19 cellular contexts compared by ENCODE assay signal in genomic region chr10:123514996-123515395, GRCh38.
DNase-seq lines count a peak whose midpoint lies in the region; ATAC-seq and TF ChIP-seq lines count a peak whose summit lies in the region.
"Had no signal": no experiment of that assay in that cellular context is flagged by ENCODE, and none has a peak within 500 bp of the region (broad histone marks: within the 10 kb centered on the region; RNA-seq: fewer than 3 reads in every experiment).

No MANE protein-coding gene starts in this region.

- no peak overlapping the region for H3K4me3 Mint-ChIP-seq in stimulated activated effector memory CD8-positive, alpha-beta T cell treated with anti-CD3 and anti-CD28 coated beads, Interleukin-12 subunit alpha, Interleukin-12 subunit beta, amount 100 ng/mL, for 72 hours
- H3K4me3 Mint-ChIP-seq: CD4-positive, alpha-beta memory T cell; CD4-positive, CD25-positive, alpha-beta regulatory T cell; CD8-positive, alpha-beta memory T cell had no signal

- H3K27ac ChIP-seq in left ventricle myocardium inferior (replicated peaks) (no peak overlapping the region), coronary artery (no peak overlapping the region)

- H3K27ac Mint-ChIP-seq in stimulated activated effector memory CD8-positive, alpha-beta T cell treated with anti-CD3 and anti-CD28 coated beads, Interleukin-12 subunit alpha, Interleukin-12 subunit beta, amount 100 ng/mL, for 72 hours: no peak overlapping the region
- H3K27ac Mint-ChIP-seq: CD4-positive, alpha-beta memory T cell; CD4-positive, CD25-positive, alpha-beta regulatory T cell; CD8-positive, alpha-beta memory T cell had no signal

- TF ChIP-seq CTCF in left ventricle myocardium inferior (IDR thresholded peaks at IDR 0.05; ENCODE audit: borderline replicate concordance) (no peak), coronary artery (IDR thresholded peaks at IDR 0.05) (no peak)

- intact Hi-C loops in cardiac septum (cut with DNase I) (no loop called here), left ventricle myocardium inferior (cut with micrococcal nuclease) (no loop called here)

- no peaks in the 10 kb centered on the region for H3K9me3 ChIP-seq in left ventricle myocardium inferior (replicated peaks)
- H3K9me3 ChIP-seq: BE2C, Caco-2 had no signal

- no peaks in the 10 kb centered on the region for H3K4me1 Mint-ChIP-seq in stimulated activated effector memory CD8-positive, alpha-beta T cell treated with anti-CD3 and anti-CD28 coated beads, Interleukin-12 subunit alpha, Interleukin-12 subunit beta, amount 100 ng/mL, for 72 hours
- H3K4me1 Mint-ChIP-seq: CD14-positive monocyte; CD4-positive, alpha-beta memory T cell; CD4-positive, CD25-positive, alpha-beta regulatory T cell; CD8-positive, alpha-beta memory T cell had no signal

- no peaks in the 10 kb centered on the region for H3K36me3 ChIP-seq in left ventricle myocardium inferior
- H3K36me3 ChIP-seq: BE2C, BLaER1 had no signal

- H3K4me1 ChIP-seq in left ventricle myocardium inferior: no peaks in the 10 kb centered on the region
- H3K4me1 ChIP-seq: BE2C, Caco-2 had no signal

- no peak for ATAC-seq in stimulated activated effector memory CD8-positive, alpha-beta T cell treated with anti-CD3 and anti-CD28 coated beads, Interleukin-12 subunit alpha, Interleukin-12 subunit beta, amount 100 ng/mL, for 72 hours

- no peaks in the 10 kb centered on the region for H3K9me3 Mint-ChIP-seq in stimulated activated effector memory CD8-positive, alpha-beta T cell treated with anti-CD3 and anti-CD28 coated beads, Interleukin-12 subunit alpha, Interleukin-12 subunit beta, amount 100 ng/mL, for 72 hours
- H3K9me3 Mint-ChIP-seq: CD4-positive, alpha-beta memory T cell; CD8-positive, alpha-beta memory T cell had no signal

- peak; percentile 66 for DNase-seq in cardiac septum (ENCODE audit: low spot score)
- no peak for DNase-seq in left ventricle myocardium inferior
- peak; percentile 21 for DNase-seq in coronary artery (ENCODE audit: low spot score)
- peak; percentile 42 for DNase-seq in islet precursor cell
- no peak for DNase-seq in stimulated activated effector memory CD8-positive, alpha-beta T cell treated with anti-CD3 and anti-CD28 coated beads, Interleukin-12 subunit alpha, Interleukin-12 subunit beta, amount 100 ng/mL, for 72 hours (ENCODE audit: low spot score in 2 of 2)
- no peak for DNase-seq in inferior parietal cortex (ENCODE audit: extremely low spot score)
- DNase-seq: 8988T; ACHN; BE2C; C1 segment of cervical spinal cord; Caco-2; Calu3; CD4-positive, alpha-beta memory T cell; CD4-positive, CD25-positive, alpha-beta regulatory T cell; CD8-positive, alpha-beta memory T cell; DMS79 treated with DMSO at 0.1 percent for 48 hours; GF-D8 had no signal

- no peaks in the 10 kb centered on the region for H3K36me3 Mint-ChIP-seq in stimulated activated effector memory CD8-positive, alpha-beta T cell treated with anti-CD3 and anti-CD28 coated beads, Interleukin-12 subunit alpha, Interleukin-12 subunit beta, amount 100 ng/mL, for 72 hours
- H3K36me3 Mint-ChIP-seq: CD14-positive monocyte; CD4-positive, alpha-beta memory T cell; CD4-positive, CD25-positive, alpha-beta regulatory T cell; CD8-positive, alpha-beta memory T cell had no signal

- H3K4me3 ChIP-seq in left ventricle myocardium inferior: no peak overlapping the region
- H3K4me3 ChIP-seq in coronary artery: no peak overlapping the region
- H3K4me3 ChIP-seq: BLaER1 had no signal

- H3K27me3 ChIP-seq in left ventricle myocardium inferior (ENCODE audit: low read depth): peaks cover 73% of the 10 kb centered on the region
- H3K27me3 ChIP-seq: BLaER1 had no signal

Comparison
In these comparisons a context has a peak if more than half of its experiments do, and no peak if none do; other contexts are left out.
1. DNase-seq: peak in cardiac septum (single experiment), coronary artery (single experiment) and islet precursor cell (single experiment); none in left ventricle myocardium inferior (single experiment), stimulated activated effector memory CD8-positive, alpha-beta T cell treated with anti-CD3 and anti-CD28 coated beads, Interleukin-12 subunit alpha, Interleukin-12 subunit beta, amount 100 ng/mL, for 72 hours (0 of 2) and inferior parietal cortex (single experiment).